ENCODE assay signal across 8 cellular contexts in the genomic region with DNA sequence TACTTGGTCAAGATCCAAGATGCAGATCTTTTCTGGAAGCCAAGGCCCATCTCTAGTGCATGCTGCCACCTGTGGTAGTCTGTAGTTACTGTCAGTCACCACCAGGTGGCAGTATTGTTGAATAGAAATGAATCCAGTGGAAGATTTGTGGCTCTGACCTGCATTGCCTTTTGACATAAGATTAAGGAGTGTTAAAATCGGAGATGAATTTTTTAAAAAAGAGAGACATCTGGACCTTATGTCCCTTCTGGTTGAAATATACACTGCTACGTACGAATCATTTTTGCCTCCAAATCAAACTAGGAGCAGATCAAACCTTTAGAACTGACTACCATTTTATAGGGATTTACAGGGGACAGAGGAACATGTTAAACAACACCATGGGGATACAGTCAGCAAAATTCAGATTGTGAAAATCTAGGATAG. TPM values are rescaled to one million over a fixed set of nuclear protein-coding genes. Genes with fewer than 3 reads are reported as not detected.
DNase-seq lines count a peak whose midpoint lies in the region; ATAC-seq, FAIRE-seq and TF ChIP-seq lines count a peak whose summit lies in the region.

No MANE protein-coding gene starts in this region.

- DNase-seq in NCI-H345 treated with DMSO at 0.1 percent for 48 hours (lab: John Stamatoyannopoulos, UW; ENCODE audit: unreplicated experiment) (peak; percentile 16), activated B cell treated with CpG ODN at 0.5 μM for 24 hours (no peak), bronchial epithelial cell (ENCODE audit: low read depth) (peak; percentile 71), kidney tubule cell (ENCODE audit: low spot score) (peak; percentile 77), epidermal melanocyte (ENCODE audit: insufficient read length, low spot score) (no peak)
- peak; percentile 51 to 69 (median 56) for DNase-seq in stimulated activated CD4-positive, alpha-beta T cell treated with anti-CD3 and anti-CD28 coated beads, TNF-alpha, amount 100 ng/mL, for 24 hours (ENCODE audit: low read depth in 3 of 3)

- FAIRE-seq in G401.6 (lab: Jason Lieb, UNC): peak; percentile 97
- no peak for FAIRE-seq in bronchial epithelial cell (lab: Jason Lieb, UNC)

- peak; percentile 57 for TF ChIP-seq CTCF in activated B cell treated with CpG ODN at 0.5 μM for 24 hours (IDR thresholded peaks at IDR 0.05)
- TF ChIP-seq CTCF in bronchial epithelial cell (IDR thresholded peaks at IDR 0.05; ENCODE audit: insufficient read depth, low read length, severe bottlenecking): peak; percentile 66

- H3K27me3 Mint-ChIP-seq in activated B cell treated with CpG ODN at 0.5 μM for 24 hours: no peaks in the 10 kb centered on the region

- H3K27ac Mint-ChIP-seq in activated B cell treated with CpG ODN at 0.5 μM for 24 hours: peak overlapping the region; percentile 59

- H3K9me3 Mint-ChIP-seq in activated B cell treated with CpG ODN at 0.5 μM for 24 hours: peaks cover 3% of the 10 kb centered on the region

- no peaks in the 10 kb centered on the region for H3K36me3 ChIP-seq in bronchial epithelial cell (ENCODE audit: control insufficient read depth, insufficient read depth, low read length)

- no peaks in the 10 kb centered on the region for H3K27me3 ChIP-seq in bronchial epithelial cell (ENCODE audit: control insufficient read depth, insufficient read depth, low read length)

- H3K36me3 Mint-ChIP-seq in activated B cell treated with CpG ODN at 0.5 μM for 24 hours (ENCODE audit: low read depth): peaks cover 8% of the 10 kb centered on the region

- H3K4me1 Mint-ChIP-seq in activated B cell treated with CpG ODN at 0.5 μM for 24 hours: peaks cover 38% of the 10 kb centered on the region

- intact Hi-C loops in activated B cell treated with CpG ODN at 0.5 μM for 24 hours (cut with micrococcal nuclease): loop anchor here (1.0 to 2.0 kb wide), 9 partner anchors 34 to 569 kb away; a partner anchor contains a TSS

- H3K4me3 Mint-ChIP-seq in activated B cell treated with CpG ODN at 0.5 μM for 24 hours: no peak overlapping the region

- CTCF ChIA-PET in activated B cell treated with CpG ODN at 0.5 μM for 24 hours (lab: Charles Lee): interaction anchor here (0.6 to 4.7 kb wide), 11 partner anchors 34 to 766 kb away, joined by 3 to 69 read pairs (median 7); a partner anchor contains a TSS

- POLR2A ChIA-PET in activated B cell treated with CpG ODN at 0.5 μM for 24 hours (lab: Charles Lee): interaction anchor here (0.6 to 4.0 kb wide), 8 partner anchors 34 to 207 kb away, joined by 3 to 53 read pairs (median 6); no protein-coding TSS in a partner anchor

- ATAC-seq in HG02798 (IDR thresholded peaks at IDR 0.05; ENCODE audit: poor library complexity, unreplicated experiment): peak; percentile 72
- ATAC-seq in activated B cell treated with CpG ODN at 0.5 μM for 24 hours (ENCODE audit: low read depth): peak; percentile 97

- no peak overlapping the region for H3K4me3 ChIP-seq in bronchial epithelial cell (ENCODE audit: low read depth, low read length)

RNA-seq across cellular contexts. Expression of a gene that starts 46.9 kb away (rescaled TPM):
- total RNA-seq in activated B cell treated with CpG ODN at 0.5 μM for 24 hours (174 and 183 TPM in 2 replicates), bronchial epithelial cell (0.13 and 0.53 TPM in 2 replicates)

Comparison
In these comparisons a context has a peak if more than half of its experiments do, and no peak if none do; other contexts are left out.
1. DNase-seq: peak in NCI-H345 treated with DMSO at 0.1 percent for 48 hours (single experiment), bronchial epithelial cell (single experiment), kidney tubule cell (single experiment) and stimulated activated CD4-positive, alpha-beta T cell treated with anti-CD3 and anti-CD28 coated beads, TNF-alpha, amount 100 ng/mL, for 24 hours (3 of 3); none in activated B cell treated with CpG ODN at 0.5 μM for 24 hours (single experiment) and epidermal melanocyte (single experiment).
2. RNA of a gene that starts 46.9 kb away (total RNA-seq): 174 to 183 TPM in activated B cell treated with CpG ODN at 0.5 μM for 24 hours; 0.13 to 0.53 TPM in bronchial epithelial cell; every median in the first group is over 100 times any median in the second.